1 cellular context compared by ENCODE assay signal in the genomic region with DNA sequence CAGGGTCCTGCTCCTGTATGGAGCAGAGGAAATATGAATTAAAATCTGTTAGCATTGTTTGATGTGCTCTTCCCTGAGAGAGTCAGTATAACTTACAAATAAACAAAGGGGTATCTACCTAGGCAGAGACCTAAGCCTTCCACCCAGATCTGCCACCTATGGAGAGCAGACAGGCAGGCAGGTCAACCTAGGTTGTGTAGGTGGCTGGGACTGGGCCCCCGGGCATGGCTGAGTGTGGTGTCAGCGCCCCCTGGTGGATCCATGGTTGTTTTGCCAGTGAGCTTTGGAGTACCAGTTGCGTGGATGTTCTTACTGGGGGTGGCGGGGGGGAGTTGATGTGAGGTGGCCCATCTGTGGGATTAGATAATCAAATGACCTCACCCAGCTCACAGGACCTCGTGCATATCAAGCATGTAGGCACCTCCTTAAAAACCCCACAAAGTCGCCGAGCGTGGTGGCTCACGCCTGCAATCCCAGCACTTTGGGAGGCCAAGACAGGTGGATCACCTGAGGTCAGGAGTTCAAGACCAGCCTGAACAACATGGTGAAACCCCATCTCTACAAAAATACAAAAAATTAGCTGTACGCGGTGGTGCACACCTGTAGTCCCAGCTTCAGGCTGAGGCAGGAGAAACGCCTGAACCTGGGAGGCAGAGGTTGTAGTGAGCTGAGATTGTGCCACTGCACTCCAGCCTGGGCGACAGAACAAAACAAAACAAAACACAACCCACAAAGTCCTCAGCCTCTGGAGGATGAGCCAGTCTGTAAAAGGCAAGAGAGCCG.
TF ChIP-seq lines count a peak whose summit lies in the region.

No MANE protein-coding gene starts in this region.

TF ChIP-seq in GM23338, 12 proteins besides CTCF, POLR2A, EP300 and RAD21:
- TF ChIP-seq, protein P1, sequence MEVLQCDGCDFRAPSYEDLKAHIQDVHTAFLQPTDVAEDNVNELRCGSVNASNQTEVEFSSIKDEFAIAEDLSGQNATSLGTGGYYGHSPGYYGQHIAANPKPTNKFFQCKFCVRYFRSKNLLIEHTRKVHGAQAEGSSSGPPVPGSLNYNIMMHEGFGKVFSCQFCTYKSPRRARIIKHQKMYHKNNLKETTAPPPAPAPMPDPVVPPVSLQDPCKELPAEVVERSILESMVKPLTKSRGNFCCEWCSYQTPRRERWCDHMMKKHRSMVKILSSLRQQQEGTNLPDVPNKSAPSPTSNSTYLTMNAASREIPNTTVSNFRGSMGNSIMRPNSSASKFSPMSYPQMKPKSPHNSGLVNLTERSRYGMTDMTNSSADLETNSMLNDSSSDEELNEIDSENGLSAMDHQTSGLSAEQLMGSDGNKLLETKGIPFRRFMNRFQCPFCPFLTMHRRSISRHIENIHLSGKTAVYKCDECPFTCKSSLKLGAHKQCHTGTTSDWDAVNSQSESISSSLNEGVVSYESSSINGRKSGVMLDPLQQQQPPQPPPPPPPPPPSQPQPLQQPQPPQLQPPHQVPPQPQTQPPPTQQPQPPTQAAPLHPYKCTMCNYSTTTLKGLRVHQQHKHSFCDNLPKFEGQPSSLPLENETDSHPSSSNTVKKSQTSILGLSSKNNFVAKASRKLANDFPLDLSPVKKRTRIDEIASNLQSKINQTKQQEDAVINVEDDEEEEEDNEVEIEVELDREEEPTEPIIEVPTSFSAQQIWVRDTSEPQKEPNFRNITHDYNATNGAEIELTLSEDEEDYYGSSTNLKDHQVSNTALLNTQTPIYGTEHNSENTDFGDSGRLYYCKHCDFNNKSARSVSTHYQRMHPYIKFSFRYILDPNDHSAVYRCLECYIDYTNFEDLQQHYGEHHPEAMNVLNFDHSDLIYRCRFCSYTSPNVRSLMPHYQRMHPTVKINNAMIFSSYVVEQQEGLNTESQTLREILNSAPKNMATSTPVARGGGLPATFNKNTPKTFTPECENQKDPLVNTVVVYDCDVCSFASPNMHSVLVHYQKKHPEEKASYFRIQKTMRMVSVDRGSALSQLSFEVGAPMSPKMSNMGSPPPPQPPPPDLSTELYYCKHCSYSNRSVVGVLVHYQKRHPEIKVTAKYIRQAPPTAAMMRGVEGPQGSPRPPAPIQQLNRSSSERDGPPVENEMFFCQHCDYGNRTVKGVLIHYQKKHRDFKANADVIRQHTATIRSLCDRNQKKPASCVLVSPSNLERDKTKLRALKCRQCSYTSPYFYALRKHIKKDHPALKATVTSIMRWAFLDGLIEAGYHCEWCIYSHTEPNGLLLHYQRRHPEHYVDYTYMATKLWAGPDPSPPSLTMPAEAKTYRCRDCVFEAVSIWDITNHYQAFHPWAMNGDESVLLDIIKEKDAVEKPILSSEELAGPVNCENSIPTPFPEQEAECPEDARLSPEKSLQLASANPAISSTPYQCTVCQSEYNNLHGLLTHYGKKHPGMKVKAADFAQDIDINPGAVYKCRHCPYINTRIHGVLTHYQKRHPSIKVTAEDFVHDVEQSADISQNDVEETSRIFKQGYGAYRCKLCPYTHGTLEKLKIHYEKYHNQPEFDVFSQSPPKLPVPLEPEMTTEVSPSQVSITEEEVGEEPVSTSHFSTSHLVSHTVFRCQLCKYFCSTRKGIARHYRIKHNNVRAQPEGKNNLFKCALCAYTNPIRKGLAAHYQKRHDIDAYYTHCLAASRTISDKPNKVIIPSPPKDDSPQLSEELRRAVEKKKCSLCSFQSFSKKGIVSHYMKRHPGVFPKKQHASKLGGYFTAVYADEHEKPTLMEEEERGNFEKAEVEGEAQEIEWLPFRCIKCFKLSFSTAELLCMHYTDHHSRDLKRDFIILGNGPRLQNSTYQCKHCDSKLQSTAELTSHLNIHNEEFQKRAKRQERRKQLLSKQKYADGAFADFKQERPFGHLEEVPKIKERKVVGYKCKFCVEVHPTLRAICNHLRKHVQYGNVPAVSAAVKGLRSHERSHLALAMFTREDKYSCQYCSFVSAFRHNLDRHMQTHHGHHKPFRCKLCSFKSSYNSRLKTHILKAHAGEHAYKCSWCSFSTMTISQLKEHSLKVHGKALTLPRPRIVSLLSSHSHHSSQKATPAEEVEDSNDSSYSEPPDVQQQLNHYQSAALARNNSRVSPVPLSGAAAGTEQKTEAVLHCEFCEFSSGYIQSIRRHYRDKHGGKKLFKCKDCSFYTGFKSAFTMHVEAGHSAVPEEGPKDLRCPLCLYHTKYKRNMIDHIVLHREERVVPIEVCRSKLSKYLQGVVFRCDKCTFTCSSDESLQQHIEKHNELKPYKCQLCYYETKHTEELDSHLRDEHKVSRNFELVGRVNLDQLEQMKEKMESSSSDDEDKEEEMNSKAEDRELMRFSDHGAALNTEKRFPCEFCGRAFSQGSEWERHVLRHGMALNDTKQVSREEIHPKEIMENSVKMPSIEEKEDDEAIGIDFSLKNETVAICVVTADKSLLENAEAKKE (CRISPR knock-in tag; IDR thresholded peaks at IDR 0.05) = no peak
- TF ChIP-seq EZH2 (IDR thresholded peaks at IDR 0.05; ENCODE audit: low read depth, unreplicated experiment) = no peak
- TF ChIP-seq EZH2phosphoT487 (IDR thresholded peaks at IDR 0.05; ENCODE audit: unreplicated experiment) = no peak
- TF ChIP-seq NANOG (IDR thresholded peaks at IDR 0.05; ENCODE audit: borderline replicate concordance) = no peak
- no peak for TF ChIP-seq ZNF331 (CRISPR knock-in tag; IDR thresholded peaks at IDR 0.05; ENCODE audit: low read depth)
- TF ChIP-seq, protein P2, sequence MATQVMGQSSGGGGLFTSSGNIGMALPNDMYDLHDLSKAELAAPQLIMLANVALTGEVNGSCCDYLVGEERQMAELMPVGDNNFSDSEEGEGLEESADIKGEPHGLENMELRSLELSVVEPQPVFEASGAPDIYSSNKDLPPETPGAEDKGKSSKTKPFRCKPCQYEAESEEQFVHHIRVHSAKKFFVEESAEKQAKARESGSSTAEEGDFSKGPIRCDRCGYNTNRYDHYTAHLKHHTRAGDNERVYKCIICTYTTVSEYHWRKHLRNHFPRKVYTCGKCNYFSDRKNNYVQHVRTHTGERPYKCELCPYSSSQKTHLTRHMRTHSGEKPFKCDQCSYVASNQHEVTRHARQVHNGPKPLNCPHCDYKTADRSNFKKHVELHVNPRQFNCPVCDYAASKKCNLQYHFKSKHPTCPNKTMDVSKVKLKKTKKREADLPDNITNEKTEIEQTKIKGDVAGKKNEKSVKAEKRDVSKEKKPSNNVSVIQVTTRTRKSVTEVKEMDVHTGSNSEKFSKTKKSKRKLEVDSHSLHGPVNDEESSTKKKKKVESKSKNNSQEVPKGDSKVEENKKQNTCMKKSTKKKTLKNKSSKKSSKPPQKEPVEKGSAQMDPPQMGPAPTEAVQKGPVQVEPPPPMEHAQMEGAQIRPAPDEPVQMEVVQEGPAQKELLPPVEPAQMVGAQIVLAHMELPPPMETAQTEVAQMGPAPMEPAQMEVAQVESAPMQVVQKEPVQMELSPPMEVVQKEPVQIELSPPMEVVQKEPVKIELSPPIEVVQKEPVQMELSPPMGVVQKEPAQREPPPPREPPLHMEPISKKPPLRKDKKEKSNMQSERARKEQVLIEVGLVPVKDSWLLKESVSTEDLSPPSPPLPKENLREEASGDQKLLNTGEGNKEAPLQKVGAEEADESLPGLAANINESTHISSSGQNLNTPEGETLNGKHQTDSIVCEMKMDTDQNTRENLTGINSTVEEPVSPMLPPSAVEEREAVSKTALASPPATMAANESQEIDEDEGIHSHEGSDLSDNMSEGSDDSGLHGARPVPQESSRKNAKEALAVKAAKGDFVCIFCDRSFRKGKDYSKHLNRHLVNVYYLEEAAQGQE (IDR thresholded peaks at IDR 0.05; ENCODE audit: unreplicated experiment) = no peak
- no peak for TF ChIP-seq JUNB (IDR thresholded peaks at IDR 0.05; ENCODE audit: unreplicated experiment)
- no peak for TF ChIP-seq CREB1 (CRISPR knock-in tag; IDR thresholded peaks at IDR 0.05; ENCODE audit: low read depth)
- TF ChIP-seq POLR2AphosphoS5 (IDR thresholded peaks at IDR 0.05; ENCODE audit: low read depth) = no peak
- TF ChIP-seq STAT1 (IDR thresholded peaks at IDR 0.05; ENCODE audit: unreplicated experiment) = no peak
- TF ChIP-seq, protein P3, sequence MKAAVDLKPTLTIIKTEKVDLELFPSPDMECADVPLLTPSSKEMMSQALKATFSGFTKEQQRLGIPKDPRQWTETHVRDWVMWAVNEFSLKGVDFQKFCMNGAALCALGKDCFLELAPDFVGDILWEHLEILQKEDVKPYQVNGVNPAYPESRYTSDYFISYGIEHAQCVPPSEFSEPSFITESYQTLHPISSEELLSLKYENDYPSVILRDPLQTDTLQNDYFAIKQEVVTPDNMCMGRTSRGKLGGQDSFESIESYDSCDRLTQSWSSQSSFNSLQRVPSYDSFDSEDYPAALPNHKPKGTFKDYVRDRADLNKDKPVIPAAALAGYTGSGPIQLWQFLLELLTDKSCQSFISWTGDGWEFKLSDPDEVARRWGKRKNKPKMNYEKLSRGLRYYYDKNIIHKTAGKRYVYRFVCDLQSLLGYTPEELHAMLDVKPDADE (IDR thresholded peaks at IDR 0.05) = no peak
- no peak for TF ChIP-seq ZNF114 (CRISPR knock-in tag; IDR thresholded peaks at IDR 0.05)
TF ChIP-seq in GM23338: peak in this region for 0.
